ENCODE assay signal across 1 cellular context in genomic region chr15:100202309-100202943, GRCh38.
A peak's percentile ranks its signal among the peaks of the same experiment; 100 is the strongest.
TF ChIP-seq lines count a peak whose summit lies in the region.

No MANE protein-coding gene starts in this region.

TF ChIP-seq in HEK293, 187 proteins besides CTCF, POLR2A, EP300 and RAD21 (continued from another document):
- TF ChIP-seq INSM2 (tag by site-specific recombination; IDR thresholded peaks at IDR 0.05) (no peak), ZNF146 (tag by site-specific recombination; IDR thresholded peaks at IDR 0.05) (no peak), ATF2 (tag by site-specific recombination; IDR thresholded peaks at IDR 0.05; ENCODE audit: low read depth) (no peak), OSR2 (tag by site-specific recombination; IDR thresholded peaks at IDR 0.05) (peak; percentile 56; the same call in 1 of the 2 replicates), ZNF514 (tag by site-specific recombination; IDR thresholded peaks at IDR 0.05) (no peak), ZNF626 (tag by site-specific recombination; IDR thresholded peaks at IDR 0.05) (no peak), ZNF843 (tag by site-specific recombination; IDR thresholded peaks at IDR 0.05) (peak; percentile 70; the same call in 1 of the 2 replicates), PRDM4 (tag by site-specific recombination; IDR thresholded peaks at IDR 0.05) (peak; percentile 52; the same call in 1 of the 2 replicates), YY1 (tag by site-specific recombination; IDR thresholded peaks at IDR 0.05) (0 out of 2 replicates have a peak, but pooled peaks have one; percentile 28), ZNF580 (tag by site-specific recombination; IDR thresholded peaks at IDR 0.05) (0 out of 2 replicates have a peak, but pooled peaks have one; percentile 33), BCL6B (tag by site-specific recombination; IDR thresholded peaks at IDR 0.05) (peak; percentile 87), ZSCAN30 (tag by site-specific recombination; IDR thresholded peaks at IDR 0.05) (0 out of 2 replicates have a peak, but pooled peaks have one; percentile 20), ZBTB10 (tag by site-specific recombination; IDR thresholded peaks at IDR 0.05) (no peak), ZXDB (tag by site-specific recombination; IDR thresholded peaks at IDR 0.05) (peak; percentile 47; the same call in 1 of the 2 replicates), PRDM6 (tag by site-specific recombination; IDR thresholded peaks at IDR 0.05) (peak; percentile 92), TCF7L2 (IDR thresholded peaks at IDR 0.05; ENCODE audit: borderline replicate concordance, low read depth, low read length) (peak; percentile 46; the same call in 1 of the 2 replicates), MZF1 (tag by site-specific recombination; IDR thresholded peaks at IDR 0.05; ENCODE audit: borderline replicate concordance) (peak; percentile 71; the same call in 1 of the 2 replicates), ZNF391 (tag by site-specific recombination; IDR thresholded peaks at IDR 0.05; ENCODE audit: borderline replicate concordance, low read depth) (no peak), ZNF184 (tag by site-specific recombination; IDR thresholded peaks at IDR 0.05) (peak; percentile 82), ZNF239 (tag by site-specific recombination; IDR thresholded peaks at IDR 0.05) (no peak), ZNF223 (tag by site-specific recombination; IDR thresholded peaks at IDR 0.05) (no peak), SP7 (tag by site-specific recombination; IDR thresholded peaks at IDR 0.05) (0 out of 2 replicates have a peak, but pooled peaks have one; percentile 26), ZBTB26 (tag by site-specific recombination; optimal IDR thresholded peaks at IDR 0.05) (no peak), TRIM28 (IDR thresholded peaks at IDR 0.05; ENCODE audit: borderline replicate concordance, low read length) (peak; percentile 87), FEZF1 (tag by site-specific recombination; IDR thresholded peaks at IDR 0.05) (peak; percentile 75), ZNF423 (tag by site-specific recombination; IDR thresholded peaks at IDR 0.05) (no peak)
TF ChIP-seq in HEK293: peak in this region for 18.
